Comparison of ENCODE assay signal across 8 cellular contexts in genomic region chr9:124551472-124552339, GRCh38. TPM values are rescaled to one million over a fixed set of nuclear protein-coding genes. Genes with fewer than 3 reads are reported as not detected.
A peak's percentile ranks its signal among the peaks of the same experiment; 100 is the strongest.
DNase-seq lines count a peak whose midpoint lies in the region; ATAC-seq and TF ChIP-seq lines count a peak whose summit lies in the region.

No MANE protein-coding gene starts in this region.

- H3K79me2 ChIP-seq in osteoblast (ENCODE audit: insufficient read depth, low read length), result no peaks in the 10 kb centered on the region

- H3K9me3 Mint-ChIP-seq in activated CD4-positive, alpha-beta memory T cell treated with anti-CD3 and anti-CD28 coated beads, Interleukin-2, amount 10 ng/mL, durations not matched to agents 7 days and 5 days, result no peaks in the 10 kb centered on the region

- no peak overlapping the region for H3K27ac Mint-ChIP-seq in activated CD4-positive, alpha-beta memory T cell treated with anti-CD3 and anti-CD28 coated beads, Interleukin-2, amount 10 ng/mL, durations not matched to agents 7 days and 5 days

- peaks cover 24% of the 10 kb centered on the region for H3K4me1 ChIP-seq in osteoblast (ENCODE audit: insufficient read depth, low read length)

- CTCF ChIA-PET in GM10248 (lab: Yijun Ruan, JAX), result interaction anchor here (0.7 to 4.8 kb wide), 14 partner anchors 12 to 214 kb away, joined by 3 to 24 read pairs (median 5); no protein-coding TSS in a partner anchor
- CTCF ChIA-PET in activated CD4-positive, alpha-beta memory T cell treated with anti-CD3 and anti-CD28 coated beads, Interleukin-2, amount 10 ng/mL, durations not matched to agents 7 days and 5 days (lab: Charles Lee), result interaction anchor here (0.7 to 3.2 kb wide), 13 partner anchors 11 to 947 kb away, joined by 3 to 25 read pairs (median 6); no protein-coding TSS in a partner anchor

- peaks cover 14% of the 10 kb centered on the region for H3K27me3 ChIP-seq in osteoblast (ENCODE audit: insufficient read depth, low read length)

- peak overlapping the region; percentile 38 for H2AFZ ChIP-seq in osteoblast (ENCODE audit: low read length)

- no peaks in the 10 kb centered on the region for H3K36me3 ChIP-seq in osteoblast (ENCODE audit: insufficient read depth, low read length)

- DNase-seq in A172 (ENCODE audit: low spot score) (peak; percentile 73), GM10248 (ENCODE audit: extremely low spot score) (peak; percentile 44), NB4 (ENCODE audit: low read depth) (peak; percentile 53), fibroblast of villous mesenchyme (ENCODE audit: low read depth) (peak; percentile 67), osteoblast (ENCODE audit: insufficient read length, low spot score, missing footprints) (no peak)
- DNase-seq in activated CD4-positive, alpha-beta memory T cell treated with anti-CD3 and anti-CD28 coated beads, Interleukin-2, amount 10 ng/mL, durations not matched to agents 7 days and 5 days, result peak; percentile 30

- peaks cover 16% of the 10 kb centered on the region for H3K27me3 Mint-ChIP-seq in activated CD4-positive, alpha-beta memory T cell treated with anti-CD3 and anti-CD28 coated beads, Interleukin-2, amount 10 ng/mL, durations not matched to agents 7 days and 5 days

- ATAC-seq in HG03159 (IDR thresholded peaks at IDR 0.05; ENCODE audit: unreplicated experiment), result no peak
- ATAC-seq in HG03108 (IDR thresholded peaks at IDR 0.05; ENCODE audit: unreplicated experiment), result no peak

- H3K4me1 Mint-ChIP-seq in activated CD4-positive, alpha-beta memory T cell treated with anti-CD3 and anti-CD28 coated beads, Interleukin-2, amount 10 ng/mL, durations not matched to agents 7 days and 5 days, result no peaks in the 10 kb centered on the region

- H3K4me2 ChIP-seq in osteoblast (ENCODE audit: insufficient read depth, low read length), result peak overlapping the region; percentile 29

- no peaks in the 10 kb centered on the region for H4K20me1 ChIP-seq in osteoblast (ENCODE audit: insufficient read depth, low read length)

- TF ChIP-seq CTCF in GM10248 (IDR thresholded peaks at IDR 0.05; ENCODE audit: control extremely low read depth, extremely low read depth, low read depth, missing control alignments) (peak; percentile 52), NB4 (IDR thresholded peaks at IDR 0.05; ENCODE audit: low read depth, low read length) (peak; percentile 65), fibroblast of villous mesenchyme (IDR thresholded peaks at IDR 0.05; ENCODE audit: insufficient read depth, low read depth, low read length) (peak; percentile 75), osteoblast (IDR thresholded peaks at IDR 0.05; ENCODE audit: extremely low read depth, low read depth, low read length) (peak; percentile 89)

- no peak for TF ChIP-seq POLR2A in NB4 (IDR thresholded peaks at IDR 0.05; ENCODE audit: extremely low read depth, insufficient read length)

- H3K9me3 ChIP-seq in osteoblast (ENCODE audit: low read depth, low read length), result no peaks in the 10 kb centered on the region

- H3K4me3 ChIP-seq in NB4 (ENCODE audit: low read depth, low read length), result no peak overlapping the region
- no peak overlapping the region for H3K4me3 ChIP-seq in fibroblast of villous mesenchyme (ENCODE audit: low read depth, low read length)
- no peak overlapping the region for H3K4me3 ChIP-seq in osteoblast (ENCODE audit: insufficient read depth, low read length)

- no peak overlapping the region for H3K4me3 Mint-ChIP-seq in activated CD4-positive, alpha-beta memory T cell treated with anti-CD3 and anti-CD28 coated beads, Interleukin-2, amount 10 ng/mL, durations not matched to agents 7 days and 5 days

- H3K27ac ChIP-seq in osteoblast (ENCODE audit: low read depth, low read length), result peak overlapping the region; percentile 26

- POLR2A ChIA-PET in GM10248 (lab: Yijun Ruan, JAX), result no interaction called here
- POLR2A ChIA-PET in activated CD4-positive, alpha-beta memory T cell treated with anti-CD3 and anti-CD28 coated beads, Interleukin-2, amount 10 ng/mL, durations not matched to agents 7 days and 5 days (lab: Charles Lee), result no interaction called here

- no peaks in the 10 kb centered on the region for H3K36me3 Mint-ChIP-seq in activated CD4-positive, alpha-beta memory T cell treated with anti-CD3 and anti-CD28 coated beads, Interleukin-2, amount 10 ng/mL, durations not matched to agents 7 days and 5 days (ENCODE audit: low read depth)

RNA-seq across cellular contexts. Expression of gene NR5A1, which starts 44.5 kb away (rescaled TPM):
- not detected in 2 replicates for total RNA-seq in A172 (2014; rRNA removed; shearing (Covaris generic))
- not detected for total RNA-seq in activated CD4-positive, alpha-beta memory T cell treated with anti-CD3 and anti-CD28 coated beads, Interleukin-2, amount 10 ng/mL, durations not matched to agents 7 days and 5 days
- total RNA-seq in fibroblast of villous mesenchyme, result not detected in 2 replicates
- total RNA-seq in osteoblast, result not detected in 2 replicates
